In the genomic region with DNA sequence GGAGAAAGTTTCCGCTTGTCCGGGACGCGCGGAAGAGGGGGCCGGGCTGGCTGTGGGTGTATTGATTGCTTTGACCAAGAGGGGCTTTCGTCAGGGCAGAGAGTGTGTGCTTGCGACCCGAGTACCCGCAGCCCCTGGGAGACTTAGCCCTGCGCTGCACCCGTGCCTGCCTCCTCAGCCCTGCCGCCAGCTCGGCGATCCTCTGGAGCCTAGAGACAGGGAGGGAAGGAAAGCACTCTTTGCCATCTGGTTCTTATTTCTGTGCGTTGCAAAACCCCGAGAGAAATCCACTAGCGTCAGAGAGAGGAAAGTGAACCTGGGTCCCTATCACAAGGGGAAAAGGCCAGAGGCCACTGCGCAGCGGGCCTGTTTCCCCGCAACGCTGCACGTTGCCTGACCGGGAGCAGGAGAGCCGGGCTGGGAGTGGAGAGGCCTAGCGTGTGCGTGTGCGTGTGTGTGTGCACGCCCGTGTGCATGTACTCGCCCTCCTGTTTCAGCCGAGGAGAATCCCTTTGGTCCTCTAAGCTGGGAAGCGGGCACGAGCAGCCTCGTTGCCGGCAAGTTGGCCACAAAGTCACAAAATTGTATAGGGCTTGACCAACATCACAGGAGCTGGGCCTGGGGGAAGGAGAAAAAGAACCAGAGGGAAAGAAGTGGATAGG, we compare ENCODE assay signal across 11 cellular contexts. TPM values are rescaled to one million over a fixed set of nuclear protein-coding genes. Genes with fewer than 3 reads are reported as not detected.
DNase-seq lines count a peak whose midpoint lies in the region; ATAC-seq and FAIRE-seq lines count a peak whose summit lies in the region.
"Had no signal": no experiment of that assay in that cellular context is flagged by ENCODE, and none has a peak within 500 bp of the region (broad histone marks: within the 10 kb centered on the region; RNA-seq: fewer than 3 reads in every experiment).

No MANE protein-coding gene starts in this region.

- H2BK5ac ChIP-seq in trophoblast cell (ENCODE audit: low read depth, low read length, poor library complexity) = no peak overlapping the region

- no peak overlapping the region for H4K12ac ChIP-seq in trophoblast cell (ENCODE audit: low read depth, low read length)

- peaks cover 14 to 29% (median 18%) of the 10 kb centered on the region in 3 donors for H3K4me1 Mint-ChIP-seq in IgD-negative memory B cell
- H3K4me1 Mint-ChIP-seq in effector memory CD8-positive, alpha-beta T cell (ENCODE audit: low read depth in 2 of 2) = peaks cover 18 to 24% of the 10 kb centered on the region in 2 donors

- H2AFZ ChIP-seq in trophoblast cell (ENCODE audit: insufficient read depth, low read length, poor library complexity) = no peak overlapping the region

- H4K8ac ChIP-seq in trophoblast cell (ENCODE audit: low read depth, low read length) = no peak overlapping the region

- H3K79me1 ChIP-seq in trophoblast cell (ENCODE audit: low read length) = no peaks in the 10 kb centered on the region

- H2AK5ac ChIP-seq in trophoblast cell (ENCODE audit: low read length) = no peak overlapping the region

- peaks cover 8 to 21% of the 10 kb centered on the region in 2 experiments for H3K4me1 ChIP-seq in trophoblast cell (ENCODE audit: control insufficient read depth in 1 of 2, insufficient read depth in 2 of 2, low read length in 2 of 2)

- H3K79me2 ChIP-seq in trophoblast cell (ENCODE audit: control insufficient read depth, insufficient read depth, low read length, poor library complexity) = no peaks in the 10 kb centered on the region

- no CpG with 5 or more reads among the region's 36 CpGs for WGBS in trophoblast cell (ENCODE audit: extremely low coverage, insufficient coverage, insufficient read length)

- peaks cover 2% of the 10 kb centered on the region for H3K36me3 Mint-ChIP-seq in IgD-negative memory B cell
- peaks cover 7% of the 10 kb centered on the region for H3K36me3 Mint-ChIP-seq in effector memory CD8-positive, alpha-beta T cell (ENCODE audit: insufficient read depth)

- H3K9me3 Mint-ChIP-seq in IgD-negative memory B cell = peaks cover 0 to 7% (median 0%) of the 10 kb centered on the region in 3 donors
- H3K9me3 Mint-ChIP-seq in effector memory CD8-positive, alpha-beta T cell = no peaks in the 10 kb centered on the region

- H3K27me3 ChIP-seq in trophoblast cell (ENCODE audit: insufficient read depth, low read length) = peaks cover 94% of the 10 kb centered on the region

- peak overlapping the region in 2 of 3 donors; percentile 20 to 93 for H3K27ac Mint-ChIP-seq in IgD-negative memory B cell
- no peak overlapping the region for H3K27ac Mint-ChIP-seq in effector memory CD8-positive, alpha-beta T cell

- H3K27me3 Mint-ChIP-seq in IgD-negative memory B cell = peaks cover 70% of the 10 kb centered on the region
- peaks cover 85 to 94% of the 10 kb centered on the region in 2 donors for H3K27me3 Mint-ChIP-seq in effector memory CD8-positive, alpha-beta T cell

- H3K36me3 ChIP-seq in trophoblast cell (ENCODE audit: control insufficient read depth in 1 of 2, insufficient read depth in 2 of 2, low read length in 2 of 2) = no peaks in the 10 kb centered on the region
- H3K36me3 ChIP-seq: neutrophil, uterus had no signal

- no peak overlapping the region for H2BK120ac ChIP-seq in trophoblast cell (ENCODE audit: insufficient read depth, low read length, poor library complexity)

- no peak overlapping the region for H2BK12ac ChIP-seq in trophoblast cell (ENCODE audit: low read length)

- peak; percentile 67 for DNase-seq in NCI-H82 (lab: John Stamatoyannopoulos, UW)
- no peak for DNase-seq in NCI-H82 treated with DMSO at 0.1 percent for 48 hours (lab: John Stamatoyannopoulos, UW; ENCODE audit: unreplicated experiment)
- DNase-seq in effector memory CD8-positive, alpha-beta T cell = no peak
- no peak for DNase-seq in trophoblast cell
- no peak for DNase-seq in NCI-H2081 (lab: John Stamatoyannopoulos, UW)
- no peak for DNase-seq in Ammon's horn (ENCODE audit: low spot score)
- no peak for DNase-seq in HTR-8/SVneo (ENCODE audit: insufficient read length, low spot score)
- DNase-seq: uterus had no signal

- peaks cover 2% of the 10 kb centered on the region for H3K9me3 ChIP-seq in trophoblast cell (ENCODE audit: insufficient read depth, low read depth, low read length)
- H3K9me3 ChIP-seq: neutrophil, uterus had no signal

- no peak overlapping the region for H3K9ac ChIP-seq in trophoblast cell (ENCODE audit: low read length)

- H3K14ac ChIP-seq in trophoblast cell (ENCODE audit: low read length) = no peak overlapping the region

- H3K4me2 ChIP-seq in trophoblast cell (ENCODE audit: low read length) = peak overlapping the region; percentile 26

- H3K4me3 ChIP-seq in trophoblast cell (ENCODE audit: low read depth, low read length) = no peak overlapping the region
- H3K4me3 ChIP-seq: uterus had no signal

- H4K91ac ChIP-seq in trophoblast cell (ENCODE audit: low read depth, low read length) = no peak overlapping the region

- no peak overlapping the region for H3K18ac ChIP-seq in trophoblast cell (ENCODE audit: low read length)

- H3K4me3 Mint-ChIP-seq in IgD-negative memory B cell = peak overlapping the region; percentile 44 to 89 (median 86)
- peak overlapping the region; percentile 65 to 74 for H3K4me3 Mint-ChIP-seq in effector memory CD8-positive, alpha-beta T cell

- H3K27ac ChIP-seq in trophoblast cell (ENCODE audit: low read depth, low read length) = no peak overlapping the region
- H3K27ac ChIP-seq: dorsolateral prefrontal cortex, neutrophil, uterus had no signal

- ATAC-seq in effector memory CD8-positive, alpha-beta T cell (replicated peaks) = no peak

- no peak for FAIRE-seq in HTR-8/SVneo (lab: Jason Lieb, UNC)

- H3K23ac ChIP-seq in trophoblast cell (ENCODE audit: low read length) = no peak overlapping the region

- H3K4ac ChIP-seq in trophoblast cell (ENCODE audit: low read depth, low read length) = no peak overlapping the region

RNA-seq across cellular contexts. Expression of a gene that starts 1.7 kb away (rescaled TPM):
- not detected for polyA plus RNA-seq in IgD-negative memory B cell
- not detected in 2 replicates for polyA plus RNA-seq in trophoblast cell (2013)

Comparison
In these comparisons a context has a peak if more than half of its experiments do, and no peak if none do; other contexts are left out.
1. H3K27ac Mint-ChIP-seq: peak in IgD-negative memory B cell (2 of 3); none in effector memory CD8-positive, alpha-beta T cell (0 of 2).